ENCODE assay signal across 19 cellular contexts in the genomic region with DNA sequence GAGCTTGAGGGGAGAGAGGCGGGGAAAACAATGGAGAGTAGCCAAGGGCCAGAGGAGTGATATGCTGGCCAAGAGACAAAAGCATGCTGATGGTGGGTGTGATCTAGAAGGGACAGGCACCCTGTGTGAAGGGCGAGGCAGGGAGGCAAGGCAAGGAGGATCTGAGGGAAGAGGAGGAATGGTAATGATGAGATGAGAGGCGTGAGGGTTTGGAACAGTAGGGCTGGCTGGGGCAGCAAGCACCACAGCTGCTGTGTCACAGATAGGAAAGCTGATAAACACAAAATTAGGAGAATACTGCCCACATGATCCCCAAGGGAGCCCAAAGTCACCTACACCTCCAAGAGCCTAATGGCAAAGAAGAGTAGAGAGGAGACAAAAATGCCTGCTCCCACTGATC.
DNase-seq lines count a peak whose midpoint lies in the region; ATAC-seq and TF ChIP-seq lines count a peak whose summit lies in the region.
"Had no signal": no experiment of that assay in that cellular context is flagged by ENCODE, and none has a peak within 500 bp of the region (broad histone marks: within the 10 kb centered on the region; RNA-seq: fewer than 3 reads in every experiment).

No MANE protein-coding gene starts in this region.

- H3K36me3 ChIP-seq in GM23338 (ENCODE audit: insufficient read depth) (no peaks in the 10 kb centered on the region; the same call in none of the 2 replicates), colonic mucosa (no peaks in the 10 kb centered on the region)

- H3K4me1 Mint-ChIP-seq in GM23338 = peaks cover 11% of the 10 kb centered on the region
- H3K4me1 Mint-ChIP-seq in brain = peaks cover 13% of the 10 kb centered on the region

- H3K4me1 ChIP-seq in GM23338 (ENCODE audit: insufficient read depth) (0 out of 2 replicates have a peak, but pooled peaks cover 3% of the 10 kb centered on the region), colonic mucosa (no peaks in the 10 kb centered on the region)
- H3K4me1 ChIP-seq: A549 had no signal

- WGBS in lower leg skin, 2 donors = 90 to 94% methylated on average over 3 of the region's 3 CpGs

- H3K27ac Mint-ChIP-seq in GM23338 (peak overlapping the region; percentile 33), brain (peak overlapping the region in 3 of 5 experiments; percentile 13 to 89 (median 27))
- H3K27ac Mint-ChIP-seq: CD4-positive, alpha-beta memory T cell; HFFc6 had no signal

- no peaks in the 10 kb centered on the region for H3K9me3 Mint-ChIP-seq in GM23338
- H3K9me3 Mint-ChIP-seq in brain = peaks cover 3 to 25% (median 19%) of the 10 kb centered on the region in 5 experiments
- H3K9me3 Mint-ChIP-seq: HFFc6 had no signal

- H3K9me2 ChIP-seq in GM23338 (ENCODE audit: insufficient read depth) = no peaks in the 10 kb centered on the region

- TF ChIP-seq CTCF in GM23338 (conservative IDR thresholded peaks at IDR 0.05; ENCODE audit: low read depth in 2 of 2) (no peak), HL-60 (IDR thresholded peaks at IDR 0.05; ENCODE audit: insufficient read depth, low read length) (no peak), brain (conservative IDR thresholded peaks at IDR 0.05) (no peak), colonic mucosa (IDR thresholded peaks at IDR 0.05) (no peak), lower leg skin (IDR thresholded peaks at IDR 0.05) (no peak)

- H3K27ac ChIP-seq in GM23338 (ENCODE audit: low read depth) (no peak overlapping the region), HL-60 (replicated peaks) (peak overlapping the region; percentile 41; the same call in 1 of the 2 replicates), colonic mucosa (no peak overlapping the region)
- H3K27ac ChIP-seq: A549, GM23248 had no signal

- no peak overlapping the region for H2AFZ ChIP-seq in GM23338
- H2AFZ ChIP-seq: GM23248 had no signal

- H3F3A ChIP-seq in GM23338 (replicated peaks; ENCODE audit: low read depth) = no peaks in the 10 kb centered on the region

- H3K27me3 Mint-ChIP-seq in GM23338 (ENCODE audit: insufficient read depth, low read depth, poor library complexity) = no peaks in the 10 kb centered on the region
- no peaks in the 10 kb centered on the region for H3K27me3 Mint-ChIP-seq in brain
- H3K27me3 Mint-ChIP-seq: CD4-positive, alpha-beta memory T cell had no signal

- no peaks in the 10 kb centered on the region for H4K20me1 ChIP-seq in GM23338 (replicated peaks; ENCODE audit: insufficient read depth)

- H3K9me3 ChIP-seq in colonic mucosa = no peaks in the 10 kb centered on the region
- H3K9me3 ChIP-seq: A549 had no signal

- no peak overlapping the region for H3K4me2 ChIP-seq in GM23338
- H3K4me2 ChIP-seq: A549 had no signal

- H3K9ac ChIP-seq in colonic mucosa (ENCODE audit: low read depth in 2 of 2, low read length in 2 of 2) = no peak overlapping the region
- H3K9ac ChIP-seq: GM23248 had no signal

- DNase-seq in GM23338 (ENCODE audit: low spot score) (no peak), HL-60 (ENCODE audit: low read depth in 1 of 2, low spot score in 1 of 2) (no peak), colonic mucosa (no peak), lower leg skin (ENCODE audit: low spot score in 2 of 2) (no peak), islet precursor cell (no peak)
- DNase-seq: 8988T; ACHN; C1 segment of cervical spinal cord; Calu3; CD4-positive, alpha-beta memory T cell; COR-L47; DMS53; DMS79 treated with DMSO at 0.1 percent for 48 hours; GM23248; H9; HFFc6 had no signal

- H3K27me3 ChIP-seq in GM23338 (ENCODE audit: insufficient read depth) = no peaks in the 10 kb centered on the region
- no peaks in the 10 kb centered on the region for H3K27me3 ChIP-seq in HL-60 (ENCODE audit: insufficient read depth, poor library complexity, severe bottlenecking)
- no peaks in the 10 kb centered on the region for H3K27me3 ChIP-seq in colonic mucosa

- H3K36me3 Mint-ChIP-seq in GM23338 (ENCODE audit: low read depth) = peaks cover 16% of the 10 kb centered on the region
- peaks cover 74% of the 10 kb centered on the region for H3K36me3 Mint-ChIP-seq in brain

- ATAC-seq in GM23338 = peak; percentile 39; the same call in 2 of the 3 replicates
- ATAC-seq: A549, HCT116 had no signal

- intact Hi-C loops in colonic mucosa (cut with DNase I) = no loop called here
- intact Hi-C loops in lower leg skin (cut with DNase I; ENCODE audit: low total_unique reads) = no loop called here

- no peak for TF ChIP-seq POLR2A in lower leg skin (IDR thresholded peaks at IDR 0.05)

- H3K4me3 Mint-ChIP-seq in GM23338 (no peak overlapping the region), brain (peak overlapping the region in 1 of 5 experiments; percentile 40)
- H3K4me3 Mint-ChIP-seq: CD4-positive, alpha-beta memory T cell; H9; HFFc6 had no signal

- H3K4me3 ChIP-seq in GM23338 (no peak overlapping the region), HL-60 (replicated peaks; ENCODE audit: insufficient read depth, low read length) (no peak overlapping the region), colonic mucosa (no peak overlapping the region), lower leg skin (ENCODE audit: low read depth, poor library complexity, severe bottlenecking) (no peak overlapping the region)
- H3K4me3 ChIP-seq: A549, GM23248 had no signal

- peaks cover 16% of the 10 kb centered on the region for H3K79me2 ChIP-seq in GM23338 (replicated peaks; ENCODE audit: insufficient read depth)

TF ChIP-seq in GM23338, 12 proteins besides CTCF, POLR2A, EP300 and RAD21:
- TF ChIP-seq POLR2AphosphoS5 (IDR thresholded peaks at IDR 0.05; ENCODE audit: low read depth) (no peak), STAT1 (IDR thresholded peaks at IDR 0.05; ENCODE audit: unreplicated experiment) (no peak), ZNF114 (CRISPR knock-in tag; IDR thresholded peaks at IDR 0.05) (no peak)
